10 cellular contexts compared by ENCODE assay signal in genomic region chr16:51151435-51151950, GRCh38. TPM values are rescaled to one million over a fixed set of nuclear protein-coding genes. Genes with fewer than 3 reads are reported as not detected.
DNase-seq lines count a peak whose midpoint lies in the region; ATAC-seq and TF ChIP-seq lines count a peak whose summit lies in the region.
"Had no signal": no experiment of that assay in that cellular context is flagged by ENCODE, and none has a peak within 500 bp of the region (broad histone marks: within the 10 kb centered on the region; RNA-seq: fewer than 3 reads in every experiment).

No MANE protein-coding gene starts in this region.

- peaks cover 5% of the 10 kb centered on the region for H3K36me3 Mint-ChIP-seq in activated CD4-positive, alpha-beta T cell treated with anti-CD3 and anti-CD28 coated beads for 36 hours (ENCODE audit: low read depth)
- H3K36me3 Mint-ChIP-seq in activated T-helper 17 cell treated with anti-CD3 and anti-CD28 coated beads, Interleukin-2, amount 50 U/mL, for 72 hours (ENCODE audit: low read depth): peaks cover 12% of the 10 kb centered on the region

- WGBS in suprapubic skin: 0% methylated on average over 12 of the region's 60 CpGs

- CTCF ChIA-PET in activated CD4-positive, alpha-beta T cell treated with anti-CD3 and anti-CD28 coated beads for 36 hours (lab: Charles Lee): no interaction called here

- POLR2A ChIA-PET in activated CD4-positive, alpha-beta T cell treated with anti-CD3 and anti-CD28 coated beads for 36 hours (lab: Charles Lee): no interaction called here

- peaks cover 12% of the 10 kb centered on the region for H3K4me1 Mint-ChIP-seq in activated CD4-positive, alpha-beta T cell treated with anti-CD3 and anti-CD28 coated beads for 36 hours
- H3K4me1 Mint-ChIP-seq in activated T-helper 17 cell treated with anti-CD3 and anti-CD28 coated beads, Interleukin-2, amount 50 U/mL, for 72 hours: no peaks in the 10 kb centered on the region

- H3K27ac Mint-ChIP-seq in activated CD4-positive, alpha-beta T cell treated with anti-CD3 and anti-CD28 coated beads for 36 hours: no peak overlapping the region
- H3K27ac Mint-ChIP-seq in activated T-helper 17 cell treated with anti-CD3 and anti-CD28 coated beads, Interleukin-2, amount 50 U/mL, for 72 hours: no peak overlapping the region

- H3K27ac ChIP-seq in ascending aorta (no peak overlapping the region), suprapubic skin (no peak overlapping the region)

- H3K4me3 Mint-ChIP-seq in activated CD4-positive, alpha-beta T cell treated with anti-CD3 and anti-CD28 coated beads for 36 hours: no peak overlapping the region
- H3K4me3 Mint-ChIP-seq in activated T-helper 17 cell treated with anti-CD3 and anti-CD28 coated beads, Interleukin-2, amount 50 U/mL, for 72 hours: no peak overlapping the region

- DNase-seq in activated CD4-positive, alpha-beta T cell treated with anti-CD3 and anti-CD28 coated beads for 48 hours: peak; percentile 6
- no peak for DNase-seq in activated CD4-positive, alpha-beta T cell treated with anti-CD3 and anti-CD28 coated beads for 36 hours
- DNase-seq in ascending aorta (ENCODE audit: low spot score in 2 of 2) (no peak), inferior parietal cortex (ENCODE audit: extremely low spot score) (peak; percentile 77), suprapubic skin (ENCODE audit: low spot score in 2 of 2) (no peak)
- DNase-seq: DND-41 had no signal

- H3K36me3 ChIP-seq in ascending aorta (no peaks in the 10 kb centered on the region), suprapubic skin (no peaks in the 10 kb centered on the region)

- TF ChIP-seq POLR2A in suprapubic skin (IDR thresholded peaks at IDR 0.05): no peak

- H3K4me1 ChIP-seq in ascending aorta (peaks cover 11 to 12% of the 10 kb centered on the region in 2 donors), suprapubic skin (peaks cover 59% of the 10 kb centered on the region)

- intact Hi-C loops in activated CD4-positive, alpha-beta T cell treated with anti-CD3 and anti-CD28 coated beads for 36 hours (cut with DNase I, micrococcal nuclease): loop anchor here in 1 of 2 experiments (5.0 kb wide), 1 partner anchor 1874 kb away; no protein-coding TSS in a partner anchor
- intact Hi-C loops in ascending aorta (cut with DNase I): no loop called here

- no peak for TF ChIP-seq EP300 in suprapubic skin (IDR thresholded peaks at IDR 0.05)

- H3K27me3 Mint-ChIP-seq in activated CD4-positive, alpha-beta T cell treated with anti-CD3 and anti-CD28 coated beads for 36 hours: peaks cover 63% of the 10 kb centered on the region
- H3K27me3 Mint-ChIP-seq in activated T-helper 17 cell treated with anti-CD3 and anti-CD28 coated beads, Interleukin-2, amount 50 U/mL, for 72 hours: peaks cover 59% of the 10 kb centered on the region

- H3K27me3 ChIP-seq in ascending aorta (peaks cover 23% of the 10 kb centered on the region), suprapubic skin (peaks cover 98% of the 10 kb centered on the region)

- H3K4me3 ChIP-seq in ascending aorta (peak overlapping the region; percentile 47 to 68), suprapubic skin (peak overlapping the region; percentile 53)

- no peaks in the 10 kb centered on the region for H3K9me3 ChIP-seq in ascending aorta
- no peaks in the 10 kb centered on the region for H3K9me3 ChIP-seq in suprapubic skin

- no peak for ATAC-seq in activated CD4-positive, alpha-beta T cell treated with anti-CD3 and anti-CD28 coated beads for 36 hours
- no peak for ATAC-seq in HG03565 (IDR thresholded peaks at IDR 0.05; ENCODE audit: unreplicated experiment)
- no peak for ATAC-seq in HG03175 (IDR thresholded peaks at IDR 0.05; ENCODE audit: unreplicated experiment)
- no peak for ATAC-seq in activated T-helper 17 cell treated with anti-CD3 and anti-CD28 coated beads, Interleukin-2, amount 50 U/mL, for 72 hours (replicated peaks)

- TF ChIP-seq CTCF in ascending aorta (IDR thresholded peaks at IDR 0.05): no peak
- TF ChIP-seq CTCF in suprapubic skin (IDR thresholded peaks at IDR 0.05): no peak

- no peaks in the 10 kb centered on the region for H3K9me3 Mint-ChIP-seq in activated CD4-positive, alpha-beta T cell treated with anti-CD3 and anti-CD28 coated beads for 36 hours (ENCODE audit: low read depth)
- no peaks in the 10 kb centered on the region for H3K9me3 Mint-ChIP-seq in activated T-helper 17 cell treated with anti-CD3 and anti-CD28 coated beads, Interleukin-2, amount 50 U/mL, for 72 hours

RNA-seq across cellular contexts. Expression of gene SALL1, which starts 0.4 kb away (rescaled TPM):
- total RNA-seq in activated CD4-positive, alpha-beta T cell treated with anti-CD3 and anti-CD28 coated beads for 36 hours: not detected
- total RNA-seq in ascending aorta: not detected
- under 1 TPM in 2 of 4 donors, not detected in 2; 0.08 TPM for total RNA-seq in suprapubic skin
- total RNA-seq in activated T-helper 17 cell treated with anti-CD3 and anti-CD28 coated beads, Interleukin-2, amount 50 U/mL, for 72 hours: not detected
- total RNA-seq: T-helper 1 cell treated with Interleukin-12 subunit alpha and Interleukin-12 subunit beta and Interleukin-4 antibody, amounts not matched to agents 30 ng/mL and 1 ng/mL, for 36 hours had no signal

Comparison
In these comparisons a context has a peak if more than half of its experiments do, and no peak if none do; other contexts are left out.
1. DNase-seq: peak in activated CD4-positive, alpha-beta T cell treated with anti-CD3 and anti-CD28 coated beads for 48 hours (single experiment) and inferior parietal cortex (single experiment); none in activated CD4-positive, alpha-beta T cell treated with anti-CD3 and anti-CD28 coated beads for 36 hours (single experiment), ascending aorta (0 of 2) and suprapubic skin (0 of 2).